In genomic region chr16:79595916-79596450, GRCh38 we compare ENCODE assay signal across 12 cellular contexts. TPM values are rescaled to one million over a fixed set of nuclear protein-coding genes. Genes with fewer than 3 reads are reported as not detected.
DNase-seq lines count a peak whose midpoint lies in the region; ATAC-seq and TF ChIP-seq lines count a peak whose summit lies in the region.
"Had no signal": no experiment of that assay in that cellular context is flagged by ENCODE, and none has a peak within 500 bp of the region (broad histone marks: within the 10 kb centered on the region; RNA-seq: fewer than 3 reads in every experiment).

No MANE protein-coding gene starts in this region.

- H3K9me3 ChIP-seq in right atrium auricular region = no peaks in the 10 kb centered on the region
- no peaks in the 10 kb centered on the region for H3K9me3 ChIP-seq in uterus
- H3K9me3 ChIP-seq: mucosa of descending colon had no signal

- H3K36me3 Mint-ChIP-seq in endothelial cell (ENCODE audit: low read depth, unreplicated experiment) (peaks cover 6% of the 10 kb centered on the region), nephron progenitor cell (ENCODE audit: low read depth) (peaks cover 7% of the 10 kb centered on the region)

- H3K27ac ChIP-seq in right atrium auricular region (peak overlapping the region; percentile 54 to 60), uterus (peak overlapping the region; percentile 96 to 98)

- H3K4me3 Mint-ChIP-seq in endothelial cell (ENCODE audit: unreplicated experiment) (peak overlapping the region; percentile 76), nephron progenitor cell (peak overlapping the region; percentile 98)

- intact Hi-C loops in Right ventricle myocardium superior (cut with DNase I) (no loop called here), uterus (cut with DNase I; ENCODE audit: low total_unique reads) (no loop called here)

- ATAC-seq in Right ventricle myocardium superior (ENCODE audit: poor library complexity) = no peak
- no peak for ATAC-seq in HG03108 (IDR thresholded peaks at IDR 0.05; ENCODE audit: unreplicated experiment)
- ATAC-seq: mucosa of descending colon had no signal

- no peaks in the 10 kb centered on the region for H3K9me3 Mint-ChIP-seq in endothelial cell (ENCODE audit: unreplicated experiment)
- H3K9me3 Mint-ChIP-seq in nephron progenitor cell = no peaks in the 10 kb centered on the region

- H3K4me3 ChIP-seq in right atrium auricular region (peak overlapping the region; percentile 11 to 58), uterus (peak overlapping the region; percentile 78 to 82)
- H3K4me3 ChIP-seq: mucosa of descending colon had no signal

- DNase-seq in right atrium auricular region (ENCODE audit: low spot score) = peak; percentile 38
- DNase-seq in Right ventricle myocardium superior = no peak
- DNase-seq in endothelial cell (ENCODE audit: low spot score) = no peak
- DNase-seq in nephron progenitor cell = no peak
- DNase-seq in uterus = no peak
- no peak for DNase-seq in mesenteric fat pad (ENCODE audit: low spot score)
- DNase-seq in cortex of kidney (lab: John Stamatoyannopoulos, UW) = no peak
- DNase-seq: dermis blood vessel endothelial cell, HCEC 1CT, mucosa of descending colon, NCI-H69 had no signal

- TF ChIP-seq CTCF in right atrium auricular region (IDR thresholded peaks at IDR 0.05) = no peak
- no peak for TF ChIP-seq CTCF in endothelial cell (IDR thresholded peaks at IDR 0.05; ENCODE audit: unreplicated experiment)
- no peak for TF ChIP-seq CTCF in nephron progenitor cell (IDR thresholded peaks at IDR 0.05)
- TF ChIP-seq CTCF in uterus (IDR thresholded peaks at IDR 0.05) = no peak

- peaks cover 0 to 6% of the 10 kb centered on the region in 2 donors for H3K4me1 ChIP-seq in right atrium auricular region
- H3K4me1 ChIP-seq in uterus = peaks cover 0 to 4% of the 10 kb centered on the region in 2 donors

- H3K27me3 ChIP-seq in right atrium auricular region (no peaks in the 10 kb centered on the region), uterus (no peaks in the 10 kb centered on the region)

- TF ChIP-seq POLR2A in uterus (IDR thresholded peaks at IDR 0.05) = no peak

- peaks cover 32% of the 10 kb centered on the region for H3K4me1 Mint-ChIP-seq in endothelial cell (ENCODE audit: unreplicated experiment)
- peaks cover 60% of the 10 kb centered on the region for H3K4me1 Mint-ChIP-seq in nephron progenitor cell

- H3K27ac Mint-ChIP-seq in endothelial cell (ENCODE audit: unreplicated experiment) (no peak overlapping the region), nephron progenitor cell (peak overlapping the region; percentile 56)

- H3K36me3 ChIP-seq in right atrium auricular region (no peaks in the 10 kb centered on the region), uterus (no peaks in the 10 kb centered on the region)

- H3K27me3 Mint-ChIP-seq in endothelial cell (ENCODE audit: unreplicated experiment) (peaks cover 4% of the 10 kb centered on the region), nephron progenitor cell (ENCODE audit: low read depth, poor library complexity) (peaks cover 2% of the 10 kb centered on the region)

RNA-seq across cellular contexts. Expression of gene MAF, which starts 4.6 kb away (rescaled TPM):
- total RNA-seq in right atrium auricular region (10 to 100 TPM in 1 of 2 donors, 1 to 10 TPM in 1; 5.4 to 16.7 TPM), Right ventricle myocardium superior (19.6 TPM), endothelial cell (ENCODE audit: unreplicated experiment) (31.4 TPM), uterus (10 to 100 TPM; 11.0 to 92.6 (median 26.3) TPM), mesenteric fat pad (100 TPM)
